In the genomic region with DNA sequence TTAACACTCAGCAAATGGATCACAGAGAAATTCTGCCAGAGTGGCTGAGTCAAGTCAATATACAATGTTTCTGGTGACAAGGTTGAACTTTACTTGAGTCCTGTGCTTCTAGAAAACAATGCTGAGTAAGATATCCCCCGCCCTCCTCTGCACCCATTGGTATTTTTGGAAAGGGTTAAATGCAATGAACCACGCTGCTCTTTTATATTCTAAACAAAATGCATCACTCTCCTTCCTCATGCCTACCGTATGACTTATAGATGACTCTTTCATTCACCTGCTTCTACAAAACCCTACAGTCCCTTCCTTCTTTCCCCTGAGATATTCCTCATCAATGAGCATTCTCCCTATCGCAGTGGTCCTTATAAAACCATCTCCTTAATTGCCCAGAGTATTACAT, we compare ENCODE assay signal across 1 cellular context.
TF ChIP-seq lines count a peak whose summit lies in the region.

No MANE protein-coding gene starts in this region.

TF ChIP-seq in IMR-90, 13 proteins besides CTCF, POLR2A, EP300 and RAD21 (continued from another document):
- no peak for TF ChIP-seq RFX5 (IDR thresholded peaks at IDR 0.05; ENCODE audit: low read depth, low read length)
- TF ChIP-seq CEBPB (IDR thresholded peaks at IDR 0.05; ENCODE audit: low read depth, low read length), result no peak
- TF ChIP-seq, protein P1, sequence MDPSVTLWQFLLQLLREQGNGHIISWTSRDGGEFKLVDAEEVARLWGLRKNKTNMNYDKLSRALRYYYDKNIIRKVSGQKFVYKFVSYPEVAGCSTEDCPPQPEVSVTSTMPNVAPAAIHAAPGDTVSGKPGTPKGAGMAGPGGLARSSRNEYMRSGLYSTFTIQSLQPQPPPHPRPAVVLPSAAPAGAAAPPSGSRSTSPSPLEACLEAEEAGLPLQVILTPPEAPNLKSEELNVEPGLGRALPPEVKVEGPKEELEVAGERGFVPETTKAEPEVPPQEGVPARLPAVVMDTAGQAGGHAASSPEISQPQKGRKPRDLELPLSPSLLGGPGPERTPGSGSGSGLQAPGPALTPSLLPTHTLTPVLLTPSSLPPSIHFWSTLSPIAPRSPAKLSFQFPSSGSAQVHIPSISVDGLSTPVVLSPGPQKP (IDR thresholded peaks at IDR 0.05; ENCODE audit: borderline replicate concordance, low read depth, low read length), result no peak
- TF ChIP-seq RCOR1 (IDR thresholded peaks at IDR 0.05; ENCODE audit: insufficient replicate concordance, low read length), result no peak
- no peak for TF ChIP-seq CHD1 (IDR thresholded peaks at IDR 0.05; ENCODE audit: low read depth, low read length)
- no peak for TF ChIP-seq BHLHE40 (IDR thresholded peaks at IDR 0.05; ENCODE audit: low read depth, low read length)
- TF ChIP-seq NFE2L2 (IDR thresholded peaks at IDR 0.05; ENCODE audit: low read depth, low read length), result no peak
